Comparison of ENCODE assay signal across 1 cellular context in genomic region chr1:2641381-2642130, GRCh38.
TF ChIP-seq lines count a peak whose summit lies in the region.

No MANE protein-coding gene starts in this region.

TF ChIP-seq in WTC11, 78 proteins besides CTCF, POLR2A, EP300 and RAD21 (continued from another document):
- TF ChIP-seq AFF4 (CRISPR knock-in tag; IDR thresholded peaks at IDR 0.05; ENCODE audit: borderline replicate concordance), result no peak
- no peak for TF ChIP-seq ESRRA (CRISPR knock-in tag; IDR thresholded peaks at IDR 0.05; ENCODE audit: borderline replicate concordance)
- TF ChIP-seq ATF6 (CRISPR knock-in tag; IDR thresholded peaks at IDR 0.05), result no peak
- no peak for TF ChIP-seq STAT6 (CRISPR knock-in tag; conservative IDR thresholded peaks at IDR 0.05; ENCODE audit: low read depth)
- TF ChIP-seq E2F5 (CRISPR knock-in tag; IDR thresholded peaks at IDR 0.05), result no peak
